In genomic region chr4:8310306-8310705, GRCh38 we compare ENCODE assay signal across 16 cellular contexts. TPM values are rescaled to one million over a fixed set of nuclear protein-coding genes. Genes with fewer than 3 reads are reported as not detected.
"Had no signal": no experiment of that assay in that cellular context is flagged by ENCODE, and none has a peak within 500 bp of the region (broad histone marks: within the 10 kb centered on the region; RNA-seq: fewer than 3 reads in every experiment).

No MANE protein-coding gene starts in this region.

- H3K9me3 ChIP-seq: adrenal gland, thyroid gland had no signal

- H3K36me3 ChIP-seq: adrenal gland, cardiac muscle cell, thyroid gland had no signal

- H3K4me1 Mint-ChIP-seq: activated CD4-positive, alpha-beta T cell treated with anti-CD3 and anti-CD28 coated beads, Interleukin-2, amount 10 ng/mL, durations not matched to agents 24 days and 14 days; activated T-helper 17 cell treated with anti-CD3 and anti-CD28 coated beads, Interleukin-2, amount 50 U/mL, for 72 hours; stimulated activated naive B cell treated with anti-CD40 and anti-IgM and Interleukin-4, amounts not matched to agents 10 μg/mL and 1 μg/mL and 100 μg/mL, for 72 hours had no signal

- H3K4me3 Mint-ChIP-seq: activated CD4-positive, alpha-beta T cell treated with anti-CD3 and anti-CD28 coated beads, Interleukin-2, amount 10 ng/mL, durations not matched to agents 24 days and 14 days; activated T-helper 17 cell treated with anti-CD3 and anti-CD28 coated beads, Interleukin-2, amount 50 U/mL, for 72 hours; nephron; stimulated activated naive B cell treated with anti-CD40 and anti-IgM and Interleukin-4, amounts not matched to agents 10 μg/mL and 1 μg/mL and 100 μg/mL, for 72 hours had no signal

- ATAC-seq: activated T-helper 17 cell treated with anti-CD3 and anti-CD28 coated beads, Interleukin-2, amount 50 U/mL, for 72 hours; esophagus mucosa; stimulated activated naive B cell treated with anti-CD40 and anti-IgM and Interleukin-4, amounts not matched to agents 10 μg/mL and 1 μg/mL and 100 μg/mL, for 72 hours had no signal

- H3K27ac Mint-ChIP-seq: activated CD4-positive, alpha-beta T cell treated with anti-CD3 and anti-CD28 coated beads, Interleukin-2, amount 10 ng/mL, durations not matched to agents 24 days and 14 days; activated T-helper 17 cell treated with anti-CD3 and anti-CD28 coated beads, Interleukin-2, amount 50 U/mL, for 72 hours; stimulated activated naive B cell treated with anti-CD40 and anti-IgM and Interleukin-4, amounts not matched to agents 10 μg/mL and 1 μg/mL and 100 μg/mL, for 72 hours had no signal

- DNase-seq: activated CD4-positive, alpha-beta T cell treated with anti-CD3 and anti-CD28 coated beads, Interleukin-2, amount 10 ng/mL, durations not matched to agents 24 days and 14 days; activated CD4-positive, CD25-positive, alpha-beta regulatory T cell; activated naive CD4-positive, alpha-beta T cell treated with anti-CD3 and anti-CD28 coated beads, Interleukin-2, amount 50 U/mL, for 16 hours; hippocampal formation; mesenchymal stem cell; occipital lobe; stimulated activated CD4-positive, alpha-beta T cell treated with anti-CD3 and anti-CD28 coated beads, Interleukin-2, amount 100 ng/mL, for 48 hours; stimulated activated naive B cell treated with anti-CD40 and anti-IgM and Interleukin-4, amounts not matched to agents 10 μg/mL and 1 μg/mL and 100 μg/mL, for 72 hours; T-helper 2 cell; thyroid gland had no signal

- H3K9me3 Mint-ChIP-seq: activated CD4-positive, alpha-beta T cell treated with anti-CD3 and anti-CD28 coated beads, Interleukin-2, amount 10 ng/mL, durations not matched to agents 24 days and 14 days had no signal

- H3K4me3 ChIP-seq: adrenal gland, cardiac muscle cell, thyroid gland had no signal

- H3K27ac ChIP-seq: adrenal gland, cardiac muscle cell, thyroid gland had no signal

- H3K27me3 ChIP-seq: adrenal gland, cardiac muscle cell, thyroid gland had no signal

RNA-seq across cellular contexts. Expression of gene HTRA3, which starts 40.8 kb away (rescaled TPM):
- total RNA-seq: activated CD4-positive, alpha-beta T cell treated with anti-CD3 and anti-CD28 coated beads, Interleukin-2, amount 10 ng/mL, durations not matched to agents 24 days and 14 days; activated T-helper 17 cell treated with anti-CD3 and anti-CD28 coated beads, Interleukin-2, amount 50 U/mL, for 72 hours had no signal
- polyA plus RNA-seq: keratinocyte had no signal
